8 cellular contexts compared by ENCODE assay signal in genomic region chr6:41921712-41921998, GRCh38. TPM values are rescaled to one million over a fixed set of nuclear protein-coding genes. Genes with fewer than 3 reads are reported as not detected.
DNase-seq lines count a peak whose midpoint lies in the region; ATAC-seq, FAIRE-seq and TF ChIP-seq lines count a peak whose summit lies in the region.

No MANE protein-coding gene starts in this region.

- no peaks in the 10 kb centered on the region for H3K27me3 Mint-ChIP-seq in type B pancreatic cell

- TF ChIP-seq RAD21 in K562 (CRISPR knock-in tag; conservative IDR thresholded peaks at IDR 0.05 in 1 of 2, IDR thresholded peaks at IDR 0.05 in 1 of 2) (no peak), liver (IDR thresholded peaks at IDR 0.05) (no peak)

- peaks cover 62% of the 10 kb centered on the region for H3K79me2 ChIP-seq in KMS-11 (ENCODE audit: insufficient read depth, low read depth)
- H3K79me2 ChIP-seq in K562 (ENCODE audit: control insufficient read depth, insufficient read depth, low read length): peaks cover 83% of the 10 kb centered on the region

- H2AFZ ChIP-seq in KMS-11 (ENCODE audit: low read depth) (peak overlapping the region; percentile 93), K562 (ENCODE audit: low read depth, low read length) (peak overlapping the region; percentile 98)

- no peak for TF ChIP-seq POLR2A in K562 (conservative IDR thresholded peaks at IDR 0.05)

- intact Hi-C loops in K562 (cut with micrococcal nuclease): loop anchor here (1.0 to 5.0 kb wide), 3 partner anchors 15 to 134 kb away; partner anchors contain the start of gene TOMM6

- H3K4me3 ChIP-seq in KMS-11 (IDR thresholded peaks at IDR 0.05; ENCODE audit: insufficient read depth, low read depth, low read length) (no peak overlapping the region), K562 (peak overlapping the region; percentile 82), liver (ENCODE audit: low read depth in 1 of 3, low read length in 3 of 3) (peak overlapping the region; percentile 91 to 95 (median 93))

- WGBS in K562 (ENCODE audit: insufficient coverage, low coverage, missing lambda C conversion rate): under 1% methylated on average over 15 of the region's 20 CpGs
- under 1% methylated on average over 20 of the region's 20 CpGs for WGBS in liver

- in situ Hi-C loops in K562 (cut with MboI): no loop called here

- H3K9me3 Mint-ChIP-seq in type B pancreatic cell: no peaks in the 10 kb centered on the region

- H3K36me3 ChIP-seq in KMS-11 (ENCODE audit: insufficient read depth) (no peaks in the 10 kb centered on the region), K562 (ENCODE audit: control insufficient read depth, insufficient read depth, low read length) (peaks cover 46% of the 10 kb centered on the region), liver (ENCODE audit: control insufficient read depth in 4 of 4, insufficient read depth in 3 of 4, low read depth in 1 of 4, low read length in 3 of 4) (peaks cover 0 to 3% (median 1%) of the 10 kb centered on the region in 4 donors)

- peak; percentile 12 for ATAC-seq in GM18907 (IDR thresholded peaks at IDR 0.05; ENCODE audit: unreplicated experiment)
- peak; percentile 32 for ATAC-seq in K562
- no peak for ATAC-seq in HG02981 (IDR thresholded peaks at IDR 0.05; ENCODE audit: unreplicated experiment)

- peaks cover 27% of the 10 kb centered on the region for H3K36me3 Mint-ChIP-seq in type B pancreatic cell

- H3K4me1 ChIP-seq in KMS-11 (ENCODE audit: low read depth, poor library complexity, severe bottlenecking): peaks cover 48% of the 10 kb centered on the region
- H3K4me1 ChIP-seq in K562 (replicated peaks in 1 of 2; ENCODE audit: control insufficient read depth in 2 of 2, insufficient read depth in 2 of 2, low read length in 2 of 2): peaks cover 14 to 16% of the 10 kb centered on the region in 2 experiments; a peak in 4 of 5 replicates
- peaks cover 2 to 36% (median 25%) of the 10 kb centered on the region in 4 donors for H3K4me1 ChIP-seq in liver (ENCODE audit: control insufficient read depth in 4 of 4, insufficient read depth in 4 of 4, low read length in 3 of 4)

- H3K27ac Mint-ChIP-seq in type B pancreatic cell: peak overlapping the region; percentile 100

- TF ChIP-seq CTCF in KMS-11 (conservative IDR thresholded peaks at IDR 0.05; ENCODE audit: low read depth, low read length): no peak
- TF ChIP-seq CTCF in K562 (IDR thresholded peaks at IDR 0.05 in 2 of 3, conservative IDR thresholded peaks at IDR 0.05 in 1 of 3; ENCODE audit: insufficient read depth in 2 of 3, low read depth in 1 of 3, low read length in 3 of 3): no peak
- TF ChIP-seq CTCF in liver (IDR thresholded peaks at IDR 0.05; ENCODE audit: low read depth, low read length, missing input control): no peak
- no peak for TF ChIP-seq CTCF in type B pancreatic cell (conservative IDR thresholded peaks at IDR 0.05)

- H3K27me3 ChIP-seq in KMS-11 (ENCODE audit: insufficient read depth, low read depth) (no peaks in the 10 kb centered on the region), K562 (ENCODE audit: control insufficient read depth in 2 of 2, insufficient read depth in 2 of 2, low read length in 2 of 2) (no peaks in the 10 kb centered on the region), liver (ENCODE audit: control insufficient read depth in 4 of 4, insufficient read depth in 4 of 4, low read length in 3 of 4) (no peaks in the 10 kb centered on the region)

- H3K27ac ChIP-seq in KMS-11: peak overlapping the region; percentile 78
- H3K27ac ChIP-seq in K562 (ENCODE audit: extremely low read depth, low read depth, low read length): peak overlapping the region; percentile 98
- H3K27ac ChIP-seq in liver (ENCODE audit: low read depth in 1 of 2, low read length in 2 of 2): peak overlapping the region; percentile 99 to 100

- peaks cover 20% of the 10 kb centered on the region for H3K4me1 Mint-ChIP-seq in type B pancreatic cell (ENCODE audit: unreplicated experiment)

- peak overlapping the region; percentile 100 for H3K4me3 Mint-ChIP-seq in type B pancreatic cell

- no peak for TF ChIP-seq EP300 in K562 (IDR thresholded peaks at IDR 0.05; ENCODE audit: low read length)

- POLR2A ChIA-PET in K562 (lab: Yijun Ruan, JAX): interaction anchor here (1.0 to 11.8 kb wide), 13 partner anchors 11 to 136 kb away, joined by 3 to 166 read pairs (median 4); partner anchors contain the start of genes CCND3 and TOMM6

- no peaks in the 10 kb centered on the region for H3K9me3 ChIP-seq in K562 (replicated peaks; ENCODE audit: control insufficient read depth, insufficient read depth, low read depth, low read length)
- H3K9me3 ChIP-seq in liver (ENCODE audit: control insufficient read depth in 4 of 4, low read length in 3 of 4): no peaks in the 10 kb centered on the region

- no peaks in the 10 kb centered on the region for H3K9me1 ChIP-seq in K562 (ENCODE audit: control insufficient read depth, insufficient read depth, low read length)

- CTCF ChIA-PET in K562 (lab: Yijun Ruan, JAX; ENCODE audit: low intra/inter-chr PET ratio): interaction anchor here (2.2 to 2.6 kb wide), 2 partner anchors 123 to 134 kb away, joined by 9 to 11 read pairs; partner anchors contain the start of gene TOMM6

- DNase-seq in K562 (ENCODE audit: extremely low read depth in 1 of 4, low spot score in 3 of 4) (peak in 2 of 4 experiments; percentile 46 to 57), type B pancreatic cell (ENCODE audit: extremely low spot score, unreplicated experiment) (no peak), SKM-1 treated with dmso at 0.1 percent for 144 hours (lab: John Stamatoyannopoulos, UW; ENCODE audit: unreplicated experiment) (no peak), occipital lobe (lab: John Stamatoyannopoulos, UW) (no peak)

- H3K4me2 ChIP-seq in KMS-11 (peak overlapping the region; percentile 95), K562 (ENCODE audit: insufficient read depth, low read length) (peak overlapping the region; percentile 96)

- H4K20me1 ChIP-seq in KMS-11 (ENCODE audit: insufficient read depth) (no peaks in the 10 kb centered on the region; the same call in 1 of the 2 replicates), K562 (replicated peaks; ENCODE audit: control insufficient read depth, insufficient read depth, low read length) (0 out of 2 replicates have a peak, but pooled peaks cover 4% of the 10 kb centered on the region)

- no peak for FAIRE-seq in K562 (lab: Jason Lieb, UNC)

- peak overlapping the region; percentile 99 for H3K9ac ChIP-seq in KMS-11
- peak overlapping the region; percentile 98 for H3K9ac ChIP-seq in K562 (ENCODE audit: insufficient read depth in 1 of 2, low read depth in 2 of 2, low read length in 2 of 2)
- peak overlapping the region in 1 of 2 donors; percentile 61 for H3K9ac ChIP-seq in liver (ENCODE audit: low read depth in 1 of 2, low read length in 2 of 2)

- no TSS peak for BruUV-seq in K562 (replicated peaks; lab: Mats Ljungman, UMichigan)

RNA-seq across cellular contexts. Expression of gene BYSL, which starts 0.4 kb away (rescaled TPM):
- 24.3 and 66.7 TPM in 2 replicates for total RNA-seq in K562 (2011; cell fraction: chromatin; rRNA removed; ENCODE audit: low replicate concordance)
- total RNA-seq in K562 (2011; cell fraction: nucleolus; rRNA removed): 56.6 and 60.5 TPM in 2 replicates
- total RNA-seq in K562 (2011; cell fraction: nucleoplasm; rRNA removed): 38.7 and 41.2 TPM in 2 replicates
- total RNA-seq in K562 (2014; rRNA removed) (53.4 and 65.4 TPM in 2 replicates), K562 (2014; rRNA removed; fragmentation: Illumina TruSeq; extraction: Trizol) (28.9 and 36.2 TPM in 2 replicates), K562 (2015; rRNA removed; fragmentation: Illumina TruSeq; extraction: Trizol) (49.1 and 52.1 TPM in 2 replicates), K562 (2021) (90.6 and 92.3 TPM in 2 replicates), liver (10 to 100 TPM in 1 of 2 donors, 1 to 10 TPM in 1; 7.6 to 11.6 TPM), type B pancreatic cell (ENCODE audit: low replicate concordance) (32.3 and 36.5 TPM in 2 replicates), occipital lobe (14.0 TPM)
- polyA plus RNA-seq in K562 (2011; rRNA removed) (70.0 and 70.2 TPM in 2 replicates), K562 (2014; fragmentation: Illumina TruSeq; extraction: Trizol) (67.7 and 73.2 TPM in 2 replicates), K562 (2014; fragmentation: Nextera tagmentation; extraction: Ambion mirVana) (10 to 100 TPM; 22.2 to 25.8 TPM), K562 (2014; rRNA removed) (68.2 and 90.7 TPM in 2 replicates), liver (1 to 10 TPM; 5.4 to 9.6 TPM)
- polyA plus RNA-seq in K562 (2011; cell fraction: cytosol; rRNA removed): 57.8 and 85.0 TPM in 2 replicates
- polyA plus RNA-seq in K562 (2011; cell fraction: nucleus; rRNA removed): 67.9 and 100 TPM in 2 replicates
- polyA plus RNA-seq in K562 (2012): 45.5 and 56.6 TPM in 2 replicates
- 38.0 and 44.7 TPM in 2 replicates for polyA minus RNA-seq in K562 (2011; rRNA and poly(A)+ RNA removed)
- polyA minus RNA-seq in K562 (2011; cell fraction: cytosol; rRNA and poly(A)+ RNA removed): 42.5 and 53.4 TPM in 2 replicates
- 30.7 and 40.4 TPM in 2 replicates for polyA minus RNA-seq in K562 (2011; cell fraction: nucleus; rRNA and poly(A)+ RNA removed)

RNA-seq across cellular contexts. Expression of gene MED20, which starts 0.7 kb away (rescaled TPM):
- 55.3 and 68.5 TPM in 2 replicates for total RNA-seq in K562 (2011; cell fraction: chromatin; rRNA removed; ENCODE audit: low replicate concordance)
- 42.0 and 46.7 TPM in 2 replicates for total RNA-seq in K562 (2011; cell fraction: nucleolus; rRNA removed)
- 54.3 and 70.6 TPM in 2 replicates for total RNA-seq in K562 (2011; cell fraction: nucleoplasm; rRNA removed)
- total RNA-seq in K562 (2014; rRNA removed): 27.3 and 33.6 TPM in 2 replicates
- total RNA-seq in K562 (2014; rRNA removed; fragmentation: Illumina TruSeq; extraction: Trizol): 44.6 and 45.7 TPM in 2 replicates
- total RNA-seq in K562 (2015; rRNA removed; fragmentation: Illumina TruSeq; extraction: Trizol): 36.7 and 38.1 TPM in 2 replicates
- 46.0 and 46.5 TPM in 2 replicates for total RNA-seq in K562 (2021)
- 57.6 and 60.0 TPM in 2 replicates for polyA plus RNA-seq in K562 (2011; rRNA removed)
- polyA plus RNA-seq in K562 (2011; cell fraction: cytosol; rRNA removed): 61.5 and 69.9 TPM in 2 replicates
- 37.6 and 39.3 TPM in 2 replicates for polyA plus RNA-seq in K562 (2011; cell fraction: nucleus; rRNA removed)
- polyA plus RNA-seq in K562 (2012): 30.2 and 30.4 TPM in 2 replicates
- 48.8 and 58.2 TPM in 2 replicates for polyA plus RNA-seq in K562 (2014; fragmentation: Illumina TruSeq; extraction: Trizol)
- polyA plus RNA-seq in K562 (2014; fragmentation: Nextera tagmentation; extraction: Ambion mirVana): 10 to 100 TPM; 63.8 to 80.9 TPM
- polyA plus RNA-seq in K562 (2014; rRNA removed): 30.4 and 32.1 TPM in 2 replicates
- 55.4 and 62.0 TPM in 2 replicates for polyA minus RNA-seq in K562 (2011; rRNA and poly(A)+ RNA removed)
- polyA minus RNA-seq in K562 (2011; cell fraction: cytosol; rRNA and poly(A)+ RNA removed): 21.7 and 24.6 TPM in 2 replicates
- 16.6 and 27.3 TPM in 2 replicates for polyA minus RNA-seq in K562 (2011; cell fraction: nucleus; rRNA and poly(A)+ RNA removed)
- total RNA-seq in liver: 10 to 100 TPM; 10.5 to 11.9 TPM
- 1 to 10 TPM; 3.5 to 6.6 TPM for polyA plus RNA-seq in liver
- total RNA-seq in type B pancreatic cell (ENCODE audit: low replicate concordance): 31.8 and 35.7 TPM in 2 replicates
- 15.9 TPM for total RNA-seq in occipital lobe

RNA-seq across cellular contexts. Expression of gene CCND3, which starts 20.0 kb away (rescaled TPM):
- 88.0 and 191 TPM in 2 replicates for total RNA-seq in K562 (2011; cell fraction: chromatin; rRNA removed; ENCODE audit: low replicate concordance)
- total RNA-seq in K562 (2011; cell fraction: nucleolus; rRNA removed): 181 and 188 TPM in 2 replicates
- 138 and 178 TPM in 2 replicates for total RNA-seq in K562 (2011; cell fraction: nucleoplasm; rRNA removed)
- total RNA-seq in K562 (2014; rRNA removed) (112 and 148 TPM in 2 replicates), K562 (2014; rRNA removed; fragmentation: Illumina TruSeq; extraction: Trizol) (57.5 and 65.7 TPM in 2 replicates), K562 (2015; rRNA removed; fragmentation: Illumina TruSeq; extraction: Trizol) (75.3 and 75.4 TPM in 2 replicates), K562 (2021) (196 and 204 TPM in 2 replicates), liver (10 to 100 TPM; 24.8 to 54.3 TPM), type B pancreatic cell (ENCODE audit: low replicate concordance) (60.4 and 172 TPM in 2 replicates), occipital lobe (19.2 TPM)
- polyA plus RNA-seq in K562 (2011; rRNA removed) (97.4 and 119 TPM in 2 replicates), K562 (2014; fragmentation: Illumina TruSeq; extraction: Trizol) (111 and 139 TPM in 2 replicates), K562 (2014; fragmentation: Nextera tagmentation; extraction: Ambion mirVana) (10 to 100 TPM; 21.5 to 24.7 TPM), K562 (2014; rRNA removed) (124 and 127 TPM in 2 replicates), liver (10 to 100 TPM; 11.6 to 21.7 TPM)
- 157 and 318 TPM in 2 replicates for polyA plus RNA-seq in K562 (2011; cell fraction: cytosol; rRNA removed)
- polyA plus RNA-seq in K562 (2011; cell fraction: nucleus; rRNA removed): 168 and 256 TPM in 2 replicates
- polyA plus RNA-seq in K562 (2012): 157 and 244 TPM in 2 replicates
- 47.7 and 77.9 TPM in 2 replicates for polyA minus RNA-seq in K562 (2011; rRNA and poly(A)+ RNA removed)
- polyA minus RNA-seq in K562 (2011; cell fraction: cytosol; rRNA and poly(A)+ RNA removed): 109 and 120 TPM in 2 replicates
- 103 and 115 TPM in 2 replicates for polyA minus RNA-seq in K562 (2011; cell fraction: nucleus; rRNA and poly(A)+ RNA removed)

RNA-seq across cellular contexts. Expression of gene USP49, which starts 26.5 kb away (rescaled TPM):
- 12.0 and 22.0 TPM in 2 replicates for total RNA-seq in K562 (2011; cell fraction: chromatin; rRNA removed; ENCODE audit: low replicate concordance)
- total RNA-seq in K562 (2011; cell fraction: nucleolus; rRNA removed): 5.8 and 7.2 TPM in 2 replicates
- 14.2 and 27.4 TPM in 2 replicates for total RNA-seq in K562 (2011; cell fraction: nucleoplasm; rRNA removed)
- total RNA-seq in K562 (2014; rRNA removed) (3.9 and 4.3 TPM in 2 replicates), K562 (2014; rRNA removed; fragmentation: Illumina TruSeq; extraction: Trizol) (6.5 and 7.3 TPM in 2 replicates), K562 (2015; rRNA removed; fragmentation: Illumina TruSeq; extraction: Trizol) (4.2 and 4.7 TPM in 2 replicates), K562 (2021) (6.9 and 9.1 TPM in 2 replicates), liver (1 to 10 TPM; 1.8 to 3.4 TPM), type B pancreatic cell (ENCODE audit: low replicate concordance) (2.9 and 13.2 TPM in 2 replicates), occipital lobe (12.5 TPM)
- polyA plus RNA-seq in K562 (2011; rRNA removed) (9.7 and 9.9 TPM in 2 replicates), K562 (2014; fragmentation: Illumina TruSeq; extraction: Trizol) (7.7 and 8.5 TPM in 2 replicates), K562 (2014; fragmentation: Nextera tagmentation; extraction: Ambion mirVana) (1 to 10 TPM; 1.0 to 1.6 TPM), K562 (2014; rRNA removed) (7.8 and 8.3 TPM in 2 replicates), liver (under 1 TPM; 0.33 to 0.43 TPM)
- 6.0 and 6.7 TPM in 2 replicates for polyA plus RNA-seq in K562 (2011; cell fraction: cytosol; rRNA removed)
- polyA plus RNA-seq in K562 (2011; cell fraction: nucleus; rRNA removed): 16.2 and 20.3 TPM in 2 replicates
- polyA plus RNA-seq in K562 (2012): 5.9 and 6.9 TPM in 2 replicates
- 6.4 and 7.9 TPM in 2 replicates for polyA minus RNA-seq in K562 (2011; rRNA and poly(A)+ RNA removed)
- 3.2 and 3.8 TPM in 2 replicates for polyA minus RNA-seq in K562 (2011; cell fraction: cytosol; rRNA and poly(A)+ RNA removed)
- polyA minus RNA-seq in K562 (2011; cell fraction: nucleus; rRNA and poly(A)+ RNA removed): 7.0 and 9.3 TPM in 2 replicates
